ENCODE assay signal across 29 cellular contexts in genomic region chr6:159833997-159834601, GRCh38. TPM values are rescaled to one million over a fixed set of nuclear protein-coding genes. Genes with fewer than 3 reads are reported as not detected.
"Had no signal": no experiment of that assay in that cellular context is flagged by ENCODE, and none has a peak within 500 bp of the region (broad histone marks: within the 10 kb centered on the region; RNA-seq: fewer than 3 reads in every experiment).

No MANE protein-coding gene starts in this region.

- H3K4me1 ChIP-seq: breast epithelium, colonic mucosa, esophagus muscularis mucosa, parathyroid adenoma had no signal

- H3K36me3 ChIP-seq: breast epithelium, colonic mucosa, esophagus muscularis mucosa, tibial artery had no signal

- H3K27ac Mint-ChIP-seq: activated B cell treated with CpG ODN at 0.5 μM for 24 hours; activated CD4-positive, alpha-beta T cell treated with anti-CD3 and anti-CD28 coated beads for 36 hours; activated naive CD4-positive, alpha-beta T cell treated with anti-CD3 and anti-CD28 coated beads, Interleukin-2, amount 10 ng/mL, durations not matched to agents 7 days and 5 days; immature natural killer cell; nephron progenitor cell; stimulated activated naive CD8-positive, alpha-beta T cell treated with anti-CD3 and anti-CD28 coated beads, Interleukin-15, Interleukin-2, amounts not matched to agents 100 ng/mL and 50 ng/mL, for 24 hours; T-helper 1 cell treated with Interleukin-12 subunit alpha and Interleukin-12 subunit beta and Interleukin-4 antibody, amounts not matched to agents 30 μg/mL and 1 μg/mL, for 36 hours had no signal

- H3K36me3 Mint-ChIP-seq: activated naive CD4-positive, alpha-beta T cell treated with anti-CD3 and anti-CD28 coated beads, Interleukin-2, amount 10 ng/mL, durations not matched to agents 7 days and 5 days; immature natural killer cell had no signal

- ATAC-seq: activated CD4-positive, alpha-beta T cell treated with anti-CD3 and anti-CD28 coated beads for 36 hours; left lobe of liver; right cardiac atrium had no signal

- H3K4me1 Mint-ChIP-seq: immature natural killer cell had no signal

- H3K4me2 ChIP-seq: hepatocyte had no signal

- H3K9ac ChIP-seq: parathyroid adenoma had no signal

- H3K9me3 ChIP-seq: breast epithelium, colonic mucosa, esophagus muscularis mucosa, tibial artery had no signal

- H3K27me3 ChIP-seq: colonic mucosa, dorsolateral prefrontal cortex, hepatocyte, tibial artery had no signal

- H3K27me3 Mint-ChIP-seq: activated CD4-positive, alpha-beta T cell treated with anti-CD3 and anti-CD28 coated beads for 36 hours; stimulated activated naive CD8-positive, alpha-beta T cell treated with anti-CD3 and anti-CD28 coated beads, Interleukin-15, Interleukin-2, amounts not matched to agents 100 ng/mL and 50 ng/mL, for 24 hours had no signal

- H2AFZ ChIP-seq: hepatocyte, parathyroid adenoma had no signal

- H3K4me3 ChIP-seq: breast epithelium, colonic mucosa, dorsolateral prefrontal cortex, esophagus muscularis mucosa, hepatocyte, tibial artery had no signal

- H3K27ac ChIP-seq: breast epithelium, colonic mucosa, dorsolateral prefrontal cortex, esophagus muscularis mucosa, hepatocyte, parathyroid adenoma had no signal

- H3K79me2 ChIP-seq: hepatocyte, parathyroid adenoma had no signal

- H3K4me3 Mint-ChIP-seq: activated B cell treated with CpG ODN at 0.5 μM for 24 hours; activated CD4-positive, alpha-beta T cell treated with anti-CD3 and anti-CD28 coated beads for 36 hours; activated naive CD4-positive, alpha-beta T cell treated with anti-CD3 and anti-CD28 coated beads, Interleukin-2, amount 10 ng/mL, durations not matched to agents 7 days and 5 days; immature natural killer cell; nephron progenitor cell; stimulated activated naive CD8-positive, alpha-beta T cell treated with anti-CD3 and anti-CD28 coated beads, Interleukin-15, Interleukin-2, amounts not matched to agents 100 ng/mL and 50 ng/mL, for 24 hours; T-helper 1 cell treated with Interleukin-12 subunit alpha and Interleukin-12 subunit beta and Interleukin-4 antibody, amounts not matched to agents 30 μg/mL and 1 μg/mL, for 36 hours had no signal

- DNase-seq: activated B cell treated with CpG ODN at 0.5 μM for 24 hours; activated CD4-positive, alpha-beta T cell treated with anti-CD3 and anti-CD28 coated beads for 36 hours; activated CD4-positive, alpha-beta T cell treated with anti-CD3 and anti-CD28 coated beads, Interleukin-2, amount 50 U/mL, for 48 hours; activated effector memory CD4-positive, alpha-beta T cell treated with anti-CD3 and anti-CD28 coated beads, Interleukin-2, amount 50 U/mL, for 16 hours; activated naive CD4-positive, alpha-beta T cell treated with anti-CD3 and anti-CD28 coated beads, Interleukin-2, amount 10 ng/mL, durations not matched to agents 7 days and 5 days; amniotic stem cell; colonic mucosa; dorsolateral prefrontal cortex; glutamatergic neuron; immature natural killer cell; midbrain; nephron progenitor cell; nucleus accumbens; right cardiac atrium; stimulated activated CD4-positive, alpha-beta T cell treated with anti-CD3 and anti-CD28 coated beads, Interleukin-4, amount 100 ng/mL, for 4 hours; substantia nigra had no signal

- H3K9me3 Mint-ChIP-seq: activated B cell treated with CpG ODN at 0.5 μM for 24 hours; activated naive CD4-positive, alpha-beta T cell treated with anti-CD3 and anti-CD28 coated beads, Interleukin-2, amount 10 ng/mL, durations not matched to agents 7 days and 5 days; immature natural killer cell; nephron progenitor cell; stimulated activated naive CD8-positive, alpha-beta T cell treated with anti-CD3 and anti-CD28 coated beads, Interleukin-15, Interleukin-2, amounts not matched to agents 100 ng/mL and 50 ng/mL, for 24 hours; T-helper 1 cell treated with Interleukin-12 subunit alpha and Interleukin-12 subunit beta and Interleukin-4 antibody, amounts not matched to agents 30 μg/mL and 1 μg/mL, for 36 hours had no signal

RNA-seq across cellular contexts. Expression of gene PNLDC1, which starts 34.0 kb away (rescaled TPM):
- total RNA-seq: frontal cortex, hepatocyte, kidney epithelial cell, lung microvascular endothelial cell, pulmonary artery endothelial cell, urinary bladder had no signal

RNA-seq across cellular contexts. Expression of gene MAS1, which starts 56.7 kb away (rescaled TPM):
- total RNA-seq: activated B cell treated with CpG ODN at 0.5 μM for 24 hours; activated CD4-positive, alpha-beta T cell treated with anti-CD3 and anti-CD28 coated beads for 36 hours; breast epithelium; colonic mucosa; esophagus muscularis mucosa; hepatocyte; kidney epithelial cell; left lobe of liver; lung microvascular endothelial cell; pulmonary artery endothelial cell had no signal
- polyA plus RNA-seq: hepatocyte, immature natural killer cell, urinary bladder had no signal
